ENCODE assay signal across 2 cellular contexts in the genomic region with DNA sequence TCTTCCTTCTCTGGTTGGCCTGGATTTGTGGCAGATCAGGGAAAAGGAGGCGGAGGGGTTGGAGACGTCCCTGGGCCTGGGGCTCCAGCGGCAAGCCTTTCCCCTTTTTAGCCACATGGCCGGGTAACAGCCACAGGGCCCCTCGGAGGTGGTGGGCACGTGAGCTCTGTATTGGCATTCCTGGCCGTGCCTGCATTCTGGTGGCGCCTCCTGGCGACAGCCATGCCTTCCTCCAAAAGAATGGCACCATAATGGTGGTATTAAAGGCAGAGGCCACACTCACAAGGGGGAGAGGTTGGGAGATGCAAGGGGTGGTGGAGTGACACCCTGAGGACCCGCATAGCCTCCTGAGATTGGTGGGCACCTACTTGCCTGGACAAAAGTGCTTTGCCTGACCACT.
TF ChIP-seq lines count a peak whose summit lies in the region.

No MANE protein-coding gene starts in this region.

TF ChIP-seq in SK-N-SH, 30 proteins besides CTCF, POLR2A, EP300 and RAD21 (continued from another document):
- TF ChIP-seq, protein P1, sequence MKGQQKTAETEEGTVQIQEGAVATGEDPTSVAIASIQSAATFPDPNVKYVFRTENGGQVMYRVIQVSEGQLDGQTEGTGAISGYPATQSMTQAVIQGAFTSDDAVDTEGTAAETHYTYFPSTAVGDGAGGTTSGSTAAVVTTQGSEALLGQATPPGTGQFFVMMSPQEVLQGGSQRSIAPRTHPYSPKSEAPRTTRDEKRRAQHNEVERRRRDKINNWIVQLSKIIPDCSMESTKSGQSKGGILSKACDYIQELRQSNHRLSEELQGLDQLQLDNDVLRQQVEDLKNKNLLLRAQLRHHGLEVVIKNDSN (IDR thresholded peaks at IDR 0.05; ENCODE audit: borderline replicate concordance, low read depth) = no peak
- TF ChIP-seq PBX3 (IDR thresholded peaks at IDR 0.05) (no peak), YY1 (IDR thresholded peaks at IDR 0.05; ENCODE audit: low read depth) (no peak), CHD2 (IDR thresholded peaks at IDR 0.05; ENCODE audit: low read length, partially characterized antibody) (no peak), TAF1 (IDR thresholded peaks at IDR 0.05; ENCODE audit: borderline replicate concordance, low read depth, low read length) (no peak), FOXJ3 (CRISPR knock-in tag; IDR thresholded peaks at IDR 0.05) (no peak), JUND (IDR thresholded peaks at IDR 0.05) (no peak), ZBTB33 (IDR thresholded peaks at IDR 0.05; ENCODE audit: borderline replicate concordance, low read depth) (no peak)

TF ChIP-seq in SK-N-SH treated with all-trans-retinoic acid at 6 μM for 48 hours, 23 proteins besides CTCF, POLR2A, EP300 and RAD21 (continued from another document):
- TF ChIP-seq SNAI2 (CRISPR knock-in tag; IDR thresholded peaks at IDR 0.05) (no peak), PATZ1 (CRISPR knock-in tag; IDR thresholded peaks at IDR 0.05; ENCODE audit: borderline replicate concordance) (no peak), ZNF8 (CRISPR knock-in tag; IDR thresholded peaks at IDR 0.05) (no peak), ZNF565 (CRISPR knock-in tag; conservative IDR thresholded peaks at IDR 0.05; ENCODE audit: low read depth) (no peak), OSR1 (CRISPR knock-in tag; IDR thresholded peaks at IDR 0.05) (no peak), ARNTL (CRISPR knock-in tag; IDR thresholded peaks at IDR 0.05; ENCODE audit: borderline replicate concordance, low read depth) (no peak), ZC3H10 (CRISPR knock-in tag; IDR thresholded peaks at IDR 0.05) (no peak), TOX (CRISPR knock-in tag; IDR thresholded peaks at IDR 0.05; ENCODE audit: borderline replicate concordance) (no peak), ZNF70 (CRISPR knock-in tag; IDR thresholded peaks at IDR 0.05) (no peak), BACH2 (CRISPR knock-in tag; IDR thresholded peaks at IDR 0.05; ENCODE audit: borderline replicate concordance) (no peak), TCF4 (CRISPR knock-in tag; IDR thresholded peaks at IDR 0.05; ENCODE audit: borderline replicate concordance) (no peak)
